In the genomic region with DNA sequence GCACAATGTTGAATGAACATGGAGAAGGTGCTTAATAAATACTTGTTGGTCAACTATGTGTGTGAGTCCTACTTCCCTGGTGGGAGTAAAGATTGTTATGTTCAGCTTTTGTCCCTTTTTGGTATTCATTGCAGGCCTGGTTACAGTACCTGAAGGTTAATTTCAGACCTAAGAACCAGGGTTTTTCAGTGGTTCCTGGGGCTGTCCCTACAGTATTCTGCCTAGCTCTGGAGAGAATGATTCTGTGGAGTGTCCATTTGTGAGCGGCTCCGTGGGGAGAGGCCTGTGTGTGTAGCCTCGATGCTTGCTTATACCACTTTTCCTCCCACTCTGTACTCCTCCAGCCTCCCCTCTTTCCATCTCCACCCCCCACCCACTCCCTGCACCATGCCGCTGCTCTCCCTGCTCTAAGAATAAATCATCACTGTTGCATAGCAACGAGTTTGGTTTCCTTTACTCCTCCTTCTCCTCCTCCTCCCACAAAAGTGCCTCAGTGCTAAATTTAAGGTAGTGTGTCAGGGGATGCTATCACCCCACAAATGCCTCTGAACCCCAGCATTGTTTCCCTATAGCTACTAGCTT, we compare ENCODE assay signal across 1 cellular context.
TF ChIP-seq lines count a peak whose summit lies in the region.

No MANE protein-coding gene starts in this region.

TF ChIP-seq in H1, 55 proteins besides CTCF, POLR2A, EP300 and RAD21 (continued from another document):
- TF ChIP-seq BCL11A (IDR thresholded peaks at IDR 0.05; ENCODE audit: low read depth in 2 of 2, low read length in 2 of 2), result no peak
- TF ChIP-seq TBP (IDR thresholded peaks at IDR 0.05; ENCODE audit: low read depth, low read length), result no peak
- no peak for TF ChIP-seq HDAC2 (IDR thresholded peaks at IDR 0.05; ENCODE audit: borderline replicate concordance in 1 of 2, low read depth in 2 of 2, low read length in 2 of 2)
- TF ChIP-seq POLR2AphosphoS5 (IDR thresholded peaks at IDR 0.05; ENCODE audit: low read depth, low read length), result no peak
- no peak for TF ChIP-seq RBBP5 (IDR thresholded peaks at IDR 0.05; ENCODE audit: borderline replicate concordance, low read depth, low read length)
- no peak for TF ChIP-seq TCF12 (IDR thresholded peaks at IDR 0.05; ENCODE audit: low read depth, low read length)
